ENCODE assay signal across 9 cellular contexts in the genomic region with DNA sequence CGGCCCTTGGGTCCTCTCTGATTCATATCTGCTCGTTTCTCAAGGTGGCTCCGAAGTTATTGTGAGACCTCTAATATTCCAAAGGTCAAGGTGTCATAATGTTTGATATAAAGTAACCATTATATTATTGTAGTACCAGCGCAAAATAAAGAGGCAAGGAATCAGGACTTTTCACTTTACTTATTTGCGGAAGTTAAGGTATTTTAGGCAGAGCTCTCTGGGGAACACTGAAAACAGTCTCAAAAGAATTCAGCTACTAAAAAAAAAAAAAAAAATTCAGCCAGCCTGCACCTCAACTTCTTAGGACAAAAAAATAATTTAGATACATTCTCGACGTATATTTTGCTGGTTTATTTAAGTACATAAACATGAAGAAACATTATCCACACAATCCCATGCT. TPM values are rescaled to one million over a fixed set of nuclear protein-coding genes. Genes with fewer than 3 reads are reported as not detected.
DNase-seq lines count a peak whose midpoint lies in the region; ATAC-seq and TF ChIP-seq lines count a peak whose summit lies in the region.
"Had no signal": no experiment of that assay in that cellular context is flagged by ENCODE, and none has a peak within 500 bp of the region (broad histone marks: within the 10 kb centered on the region; RNA-seq: fewer than 3 reads in every experiment).

No MANE protein-coding gene starts in this region.

- no peaks in the 10 kb centered on the region for H3K9me3 Mint-ChIP-seq in CD4-positive, CD25-positive, alpha-beta regulatory T cell

- peaks cover 70% of the 10 kb centered on the region for H3K79me2 ChIP-seq in neural cell (replicated peaks; ENCODE audit: insufficient read depth, low read length)

- H3K4me3 Mint-ChIP-seq in CD4-positive, CD25-positive, alpha-beta regulatory T cell, result peak overlapping the region; percentile 88 to 98 (median 94)

- H3K4me3 ChIP-seq in CD4-positive, CD25-positive, alpha-beta regulatory T cell (ENCODE audit: low read depth, low read length), result peak overlapping the region; percentile 92
- H3K4me3 ChIP-seq in HUES64 (ENCODE audit: low read length) (peak overlapping the region; percentile 97), coronary artery (peak overlapping the region; percentile 85), neural cell (ENCODE audit: low read length) (peak overlapping the region; percentile 87)

- H3K27me3 ChIP-seq in CD4-positive, CD25-positive, alpha-beta regulatory T cell (ENCODE audit: control insufficient read depth, insufficient read depth, low read length), result no peaks in the 10 kb centered on the region
- H3K27me3 ChIP-seq in HUES64 (ENCODE audit: insufficient read depth, low read length) (no peaks in the 10 kb centered on the region), neural cell (ENCODE audit: insufficient read depth, low read depth, low read length) (no peaks in the 10 kb centered on the region)

- TF ChIP-seq CTCF in coronary artery (IDR thresholded peaks at IDR 0.05), result no peak
- no peak for TF ChIP-seq CTCF in neural cell (IDR thresholded peaks at IDR 0.05; ENCODE audit: poor library complexity, severe bottlenecking)

- no peak for TF ChIP-seq EP300 in neural cell (conservative IDR thresholded peaks at IDR 0.05; ENCODE audit: poor library complexity, severe bottlenecking)

- H2AFZ ChIP-seq in neural cell (ENCODE audit: low read depth, low read length), result no peak overlapping the region

- H3K27ac ChIP-seq in CD4-positive, CD25-positive, alpha-beta regulatory T cell (ENCODE audit: insufficient read depth, low read length, poor library complexity, severe bottlenecking), result no peak overlapping the region
- H3K27ac ChIP-seq in HUES64 (ENCODE audit: low read depth, low read length) (no peak overlapping the region), coronary artery (peak overlapping the region; percentile 96), neural cell (ENCODE audit: low read length) (no peak overlapping the region)

- H3K9me3 ChIP-seq in CD4-positive, CD25-positive, alpha-beta regulatory T cell (ENCODE audit: control insufficient read depth in 2 of 2, low read length in 2 of 2), result no peaks in the 10 kb centered on the region
- H3K9me3 ChIP-seq in HUES64 (ENCODE audit: insufficient read depth, low read depth, low read length) (no peaks in the 10 kb centered on the region), neural cell (ENCODE audit: low read length) (no peaks in the 10 kb centered on the region)

- DNase-seq in CD4-positive, CD25-positive, alpha-beta regulatory T cell, result no peak
- no peak for DNase-seq in coronary artery (ENCODE audit: low spot score)
- DNase-seq in NCI-H1092 (lab: John Stamatoyannopoulos, UW), result no peak
- no peak for DNase-seq in NCI-H2081 (lab: John Stamatoyannopoulos, UW)
- DNase-seq in EL, result no peak
- no peak for DNase-seq in cortex of kidney (lab: John Stamatoyannopoulos, UW)
- DNase-seq: NK-92 treated with Interleukin-12 subunit alpha and Interleukin-12 subunit beta, amount 100 ng/mL, for 24 hours had no signal

- H3K36me3 ChIP-seq in CD4-positive, CD25-positive, alpha-beta regulatory T cell (ENCODE audit: control insufficient read depth, insufficient read depth, low read length), result peaks cover 28% of the 10 kb centered on the region
- H3K36me3 ChIP-seq in HUES64 (ENCODE audit: insufficient read depth, low read length), result peaks cover 37% of the 10 kb centered on the region
- H3K36me3 ChIP-seq in neural cell (ENCODE audit: insufficient read depth, low read length), result no peaks in the 10 kb centered on the region

- peak overlapping the region in 2 of 3 donors; percentile 18 to 46 for H3K27ac Mint-ChIP-seq in CD4-positive, CD25-positive, alpha-beta regulatory T cell

- peaks cover 44% of the 10 kb centered on the region for H3K4me1 ChIP-seq in CD4-positive, CD25-positive, alpha-beta regulatory T cell (ENCODE audit: control insufficient read depth, insufficient read depth, low read length, poor library complexity, severe bottlenecking)
- peaks cover 15% of the 10 kb centered on the region for H3K4me1 ChIP-seq in HUES64 (ENCODE audit: insufficient read depth, low read length)

- no peaks in the 10 kb centered on the region for H3K9me2 ChIP-seq in neural cell (ENCODE audit: insufficient read depth, low read length)

- H3K4me1 Mint-ChIP-seq in CD4-positive, CD25-positive, alpha-beta regulatory T cell, result peaks cover 35 to 77% (median 52%) of the 10 kb centered on the region in 4 donors

- peaks cover 6% of the 10 kb centered on the region for H3F3A ChIP-seq in neural cell (ENCODE audit: insufficient read depth, low read length, poor library complexity, severe bottlenecking)

- ATAC-seq in CD4-positive, CD25-positive, alpha-beta regulatory T cell (ENCODE audit: low read depth in 2 of 2), result no peak

- peaks cover 18% of the 10 kb centered on the region for H3K36me3 Mint-ChIP-seq in CD4-positive, CD25-positive, alpha-beta regulatory T cell

- H3K9ac ChIP-seq in HUES64 (ENCODE audit: low read depth, low read length), result no peak overlapping the region
- no peak overlapping the region for H3K9ac ChIP-seq in neural cell (ENCODE audit: low read length)

- H3K27me3 Mint-ChIP-seq in CD4-positive, CD25-positive, alpha-beta regulatory T cell, result no peaks in the 10 kb centered on the region

- H3K4me2 ChIP-seq in neural cell (ENCODE audit: low read length), result peak overlapping the region; percentile 85

- no peak for TF ChIP-seq RAD21 in neural cell (conservative IDR thresholded peaks at IDR 0.05)

- WGBS in HUES64, result 84% methylated on average over 5 of the region's 7 CpGs

- peaks cover 9% of the 10 kb centered on the region for H4K20me1 ChIP-seq in neural cell (ENCODE audit: insufficient read depth)

TF ChIP-seq in neural cell, 6 proteins besides CTCF, POLR2A, EP300 and RAD21:
- TF ChIP-seq SMC3 (conservative IDR thresholded peaks at IDR 0.05; ENCODE audit: poor library complexity) (no peak), TAF1 (IDR thresholded peaks at IDR 0.05; ENCODE audit: low read depth) (no peak)

RNA-seq across cellular contexts. Expression of gene OSER1, which starts 2.4 kb away (rescaled TPM):
- 137 TPM for total RNA-seq in CD4-positive, CD25-positive, alpha-beta regulatory T cell
- polyA plus RNA-seq in CD4-positive, CD25-positive, alpha-beta regulatory T cell, result 10 to 100 TPM; 48.4 to 75.5 (median 67.5) TPM
- polyA plus RNA-seq in HUES64 (2013, experiment 1 of 2), result 28.1 TPM
- 29.9 TPM for polyA plus RNA-seq in HUES64 (2013, experiment 2 of 2)
- 43.9 and 51.0 TPM in 2 replicates for polyA plus RNA-seq in neural cell
- polyA minus RNA-seq in neural cell, result 52.6 and 63.6 TPM in 2 replicates

RNA-seq across cellular contexts. Expression of gene JPH2, which starts 21.2 kb away (rescaled TPM):
- total RNA-seq in CD4-positive, CD25-positive, alpha-beta regulatory T cell, result not detected
- not detected for polyA plus RNA-seq in CD4-positive, CD25-positive, alpha-beta regulatory T cell
- polyA plus RNA-seq in HUES64 (2013, experiment 1 of 2), result 0.55 TPM
- polyA plus RNA-seq in HUES64 (2013, experiment 2 of 2), result 0.89 TPM
- not detected in 2 replicates for polyA plus RNA-seq in neural cell
- not detected in 2 replicates for polyA minus RNA-seq in neural cell

RNA-seq across cellular contexts. Expression of gene GDAP1L1, which starts 38.9 kb away (rescaled TPM):
- total RNA-seq in CD4-positive, CD25-positive, alpha-beta regulatory T cell, result not detected
- under 1 TPM in 1 of 4 donors, not detected in 3; 0.07 TPM for polyA plus RNA-seq in CD4-positive, CD25-positive, alpha-beta regulatory T cell
- polyA plus RNA-seq in HUES64 (2013, experiment 1 of 2), result 5.9 TPM
- polyA plus RNA-seq in HUES64 (2013, experiment 2 of 2), result 6.4 TPM
- polyA plus RNA-seq in neural cell, result 216 and 243 TPM in 2 replicates
- polyA minus RNA-seq in neural cell, result 149 and 164 TPM in 2 replicates

Comparison
In these comparisons a context has a peak if more than half of its experiments do, and no peak if none do; other contexts are left out.
1. H3K27ac ChIP-seq: peak in coronary artery (2 of 2); none in CD4-positive, CD25-positive, alpha-beta regulatory T cell (single experiment), HUES64 (single experiment) and neural cell (single experiment).
2. RNA of gene GDAP1L1, which starts 38.9 kb away (polyA plus RNA-seq): 216 to 243 TPM in neural cell; 0.07 TPM in CD4-positive, CD25-positive, alpha-beta regulatory T cell; every median in the first group is over 100 times any median in the second.
3. Peak in every context shown above with its lines, with median percentiles within 50 percentile points of each other: H3K4me3 ChIP-seq.